27 cellular contexts compared by ENCODE assay signal in genomic region chr15:61743352-61743909, GRCh38.
"Had no signal": no experiment of that assay in that cellular context is flagged by ENCODE, and none has a peak within 500 bp of the region (broad histone marks: within the 10 kb centered on the region; RNA-seq: fewer than 3 reads in every experiment).

No MANE protein-coding gene starts in this region.

- ATAC-seq: activated CD8-positive, alpha-beta T cell treated with anti-CD3 and anti-CD28 coated beads, Interleukin-2, amount 10 ng/mL, durations not matched to agents 7 days and 5 days; PC-3; SK-N-SH treated with all-trans-retinoic acid at 6 μM for 48 hours had no signal

- DNase-seq: activated CD4-positive, alpha-beta T cell treated with anti-CD3 and anti-CD28 coated beads for 48 hours; activated CD4-positive, alpha-beta T cell treated with anti-CD3 and anti-CD28 coated beads, Interleukin-2, amount 50 U/mL, for 4 hours; activated CD4-positive, CD25-positive, alpha-beta regulatory T cell treated with anti-CD3 and anti-CD28 coated beads, Interleukin-2, amount 50 U/mL, for 72 hours; activated CD8-positive, alpha-beta memory T cell treated with anti-CD3 and anti-CD28 coated beads, Interleukin-2, amount 50 U/mL, for 48 hours; activated CD8-positive, alpha-beta T cell treated with anti-CD3 and anti-CD28 coated beads, Interleukin-2, amount 10 ng/mL, durations not matched to agents 7 days and 5 days; activated naive CD4-positive, alpha-beta T cell treated with anti-CD3 and anti-CD28 coated beads, Interleukin-2, amount 50 U/mL, for 16 hours; activated naive CD8-positive, alpha-beta T cell treated with anti-CD3 and anti-CD28 coated beads, Interleukin-2, amount 10 ng/mL, durations not matched to agents 7 days and 5 days; activated T-cell treated with anti-CD3 and anti-CD28 coated beads, Interleukin-2, amount 50 U/mL, for 1 hour; IMR-90; KG1; NCI-H1092; NCI-H1417; NCI-H1694; NCI-H2029; NCI-H345; NCI-H510A; NCI-H526 treated with DMSO at 0.1 percent for 48 hours; NCI-H82; NK-92 treated with Interleukin-12 subunit alpha and Interleukin-12 subunit beta, amount 100 ng/mL, for 24 hours; PC-3; SHP77; SW 1271 had no signal

- H3K9me3 Mint-ChIP-seq: activated naive CD8-positive, alpha-beta T cell treated with anti-CD3 and anti-CD28 coated beads, Interleukin-2, amount 10 ng/mL, durations not matched to agents 7 days and 5 days had no signal

- H3K36me3 Mint-ChIP-seq: activated naive CD8-positive, alpha-beta T cell treated with anti-CD3 and anti-CD28 coated beads, Interleukin-2, amount 10 ng/mL, durations not matched to agents 7 days and 5 days; brain had no signal

- H3K27me3 ChIP-seq: ascending aorta, cardiac muscle cell, SJSA1 had no signal

- H3K36me3 ChIP-seq: ascending aorta, cardiac muscle cell, SJSA1 had no signal

- H3K4me3 Mint-ChIP-seq: activated CD8-positive, alpha-beta T cell treated with anti-CD3 and anti-CD28 coated beads, Interleukin-2, amount 10 ng/mL, durations not matched to agents 7 days and 5 days; activated naive CD8-positive, alpha-beta T cell treated with anti-CD3 and anti-CD28 coated beads, Interleukin-2, amount 10 ng/mL, durations not matched to agents 7 days and 5 days; brain had no signal

- H3K27ac ChIP-seq: ascending aorta, cardiac muscle cell, SJSA1 had no signal

- H3K27ac Mint-ChIP-seq: activated CD8-positive, alpha-beta T cell treated with anti-CD3 and anti-CD28 coated beads, Interleukin-2, amount 10 ng/mL, durations not matched to agents 7 days and 5 days; activated naive CD8-positive, alpha-beta T cell treated with anti-CD3 and anti-CD28 coated beads, Interleukin-2, amount 10 ng/mL, durations not matched to agents 7 days and 5 days; brain had no signal

- H3K4me1 ChIP-seq: ascending aorta had no signal

- H3K9me3 ChIP-seq: ascending aorta, SJSA1 had no signal

- H3K4me1 Mint-ChIP-seq: activated naive CD8-positive, alpha-beta T cell treated with anti-CD3 and anti-CD28 coated beads, Interleukin-2, amount 10 ng/mL, durations not matched to agents 7 days and 5 days; brain had no signal

- H3K4me3 ChIP-seq: ascending aorta, cardiac muscle cell, SJSA1 had no signal
